In genomic region chr16:55116165-55116894, GRCh38 we compare ENCODE assay signal across 21 cellular contexts.
DNase-seq lines count a peak whose midpoint lies in the region; ATAC-seq and TF ChIP-seq lines count a peak whose summit lies in the region.
"Had no signal": no experiment of that assay in that cellular context is flagged by ENCODE, and none has a peak within 500 bp of the region (broad histone marks: within the 10 kb centered on the region; RNA-seq: fewer than 3 reads in every experiment).

No MANE protein-coding gene starts in this region.

- ATAC-seq in GM18498 (IDR thresholded peaks at IDR 0.05; ENCODE audit: unreplicated experiment) (no peak), HG03175 (IDR thresholded peaks at IDR 0.05; ENCODE audit: unreplicated experiment) (no peak)
- ATAC-seq: activated CD4-positive, alpha-beta T cell treated with anti-CD3 and anti-CD28 coated beads for 36 hours; heart right ventricle; K562 had no signal

- DNase-seq in AG09309 (ENCODE audit: low read depth) (peak; percentile 98), HFF-Myc (ENCODE audit: extremely low read depth, low read depth) (peak; percentile 79), astrocyte of the hippocampus (ENCODE audit: low read depth, low spot score) (peak; percentile 29), hepatic stellate cell (ENCODE audit: low spot score) (peak; percentile 24), CD1c-positive myeloid dendritic cell (ENCODE audit: extremely low spot score) (no peak), NCI-H1048 (lab: John Stamatoyannopoulos, UW) (no peak)
- DNase-seq: activated CD4-positive, alpha-beta T cell treated with anti-CD3 and anti-CD28 coated beads for 36 hours; activated CD8-positive, alpha-beta memory T cell treated with anti-CD3 and anti-CD28 coated beads, Interleukin-2, amount 50 U/mL, for 4 hours; activated gamma-delta T cell treated with Interleukin-2 at 50 U/mL for 16 hours; aorta; BE2C; cortex of kidney; DMS153; heart right ventricle; kidney; NCI-H1417 treated with DMSO at 0.1 percent for 48 hours; NCI-H345; SHP77 treated with DMSO at 0.1 percent for 48 hours had no signal

- TF ChIP-seq CTCF in AG09309 (IDR thresholded peaks at IDR 0.05; ENCODE audit: control insufficient read depth, insufficient read depth, low read depth, low read length, missing control alignments) (no peak), HFF-Myc (IDR thresholded peaks at IDR 0.05; ENCODE audit: low read depth, low read length, missing control alignments) (no peak)

- no peak overlapping the region for H3K4me3 ChIP-seq in AG09309 (ENCODE audit: control insufficient read depth, low read depth, low read length)
- H3K4me3 ChIP-seq in HFF-Myc (replicated peaks; ENCODE audit: low read depth, low read length), result no peak overlapping the region
- H3K4me3 ChIP-seq: heart right ventricle, K562 had no signal

Comparison
In these comparisons a context has a peak if more than half of its experiments do, and no peak if none do; other contexts are left out.
1. DNase-seq: peak in AG09309 (single experiment), HFF-Myc (single experiment), astrocyte of the hippocampus (single experiment) and hepatic stellate cell (single experiment); none in CD1c-positive myeloid dendritic cell (single experiment) and NCI-H1048 (single experiment).